ENCODE assay signal across 8 cellular contexts in the genomic region with DNA sequence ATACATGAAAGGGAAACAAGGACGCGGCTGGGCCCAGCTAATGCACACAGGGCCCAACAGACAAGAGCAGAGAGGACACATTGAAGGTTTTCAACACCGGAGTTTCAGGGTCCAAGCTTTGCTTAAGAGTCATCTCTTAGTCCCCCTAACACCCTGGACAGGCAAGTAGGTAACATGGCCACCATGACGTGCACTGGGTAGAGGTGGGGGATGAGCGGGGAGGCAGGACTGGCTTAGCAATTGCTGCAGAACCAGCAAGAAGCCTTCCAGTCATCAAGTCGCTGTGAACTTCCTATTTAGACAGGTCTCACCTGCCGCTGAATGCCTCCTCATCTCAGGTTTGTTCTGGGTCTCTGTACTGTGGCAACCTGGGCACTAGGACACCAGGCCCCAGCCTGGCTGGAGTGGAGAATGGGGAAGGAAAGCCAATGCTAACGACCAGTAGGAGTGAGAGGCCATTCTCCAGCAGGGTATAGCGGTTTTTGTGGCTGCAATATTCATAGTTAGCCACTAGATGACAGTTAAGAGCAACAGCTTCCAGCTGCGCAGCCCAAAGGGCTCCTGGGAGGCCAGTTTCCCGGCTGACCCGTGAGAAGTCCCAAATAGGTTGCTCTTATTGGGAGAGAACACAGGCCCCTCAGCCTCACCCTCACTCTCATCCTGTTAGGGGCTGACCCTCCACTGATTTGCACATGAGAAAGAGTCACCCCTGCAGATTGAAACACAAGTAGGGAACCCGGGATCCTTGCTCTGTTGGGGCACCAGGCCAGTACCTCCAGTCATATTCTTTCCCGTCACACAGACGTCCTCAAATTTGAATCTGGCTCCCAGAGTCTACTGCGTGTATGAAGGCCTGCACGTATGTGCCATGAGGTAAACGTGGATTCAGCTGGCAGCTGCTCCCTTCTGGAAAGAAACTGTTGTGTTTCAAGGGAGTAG. TPM values are rescaled to one million over a fixed set of nuclear protein-coding genes. Genes with fewer than 3 reads are reported as not detected.
A peak's percentile ranks its signal among the peaks of the same experiment; 100 is the strongest.
DNase-seq lines count a peak whose midpoint lies in the region; ATAC-seq and TF ChIP-seq lines count a peak whose summit lies in the region.

No MANE protein-coding gene starts in this region.

- peaks cover 23% of the 10 kb centered on the region for H3F3A ChIP-seq in neural progenitor cell (ENCODE audit: low read depth)

- H3K4me3 ChIP-seq in neural progenitor cell = no peak overlapping the region

- H3K4me1 Mint-ChIP-seq in activated T-cell treated with anti-CD3 and anti-CD28 coated beads, Interleukin-2, amount 50 U/mL, for 24 hours (ENCODE audit: low read depth) = peaks cover 29% of the 10 kb centered on the region
- peaks cover 53% of the 10 kb centered on the region for H3K4me1 Mint-ChIP-seq in neural progenitor cell

- peaks cover 31% of the 10 kb centered on the region for H3K4me1 ChIP-seq in neural progenitor cell

- TF ChIP-seq CTCF in neural progenitor cell (IDR thresholded peaks at IDR 0.05) = peak; percentile 75

- DNase-seq in COR-L47 (lab: John Stamatoyannopoulos, UW) = peak; percentile 25
- DNase-seq in NCI-H69 (lab: John Stamatoyannopoulos, UW) = peak; percentile 68
- peak; percentile 56 for DNase-seq in activated T-cell treated with anti-CD3 and anti-CD28 coated beads, Interleukin-2, amount 50 U/mL, for 24 hours
- DNase-seq in foreskin melanocyte = peak; percentile 58
- peak; percentile 86 for DNase-seq in neural progenitor cell (ENCODE audit: low spot score)

- no peaks in the 10 kb centered on the region for H3K27me3 Mint-ChIP-seq in activated T-cell treated with anti-CD3 and anti-CD28 coated beads, Interleukin-2, amount 50 U/mL, for 24 hours
- H3K27me3 Mint-ChIP-seq in neural progenitor cell (ENCODE audit: insufficient read depth, low read depth) = peaks cover 6% of the 10 kb centered on the region

- H3K79me2 ChIP-seq in neural progenitor cell (ENCODE audit: low read depth) = no peaks in the 10 kb centered on the region

- no peak overlapping the region for H3K4me3 Mint-ChIP-seq in activated T-cell treated with anti-CD3 and anti-CD28 coated beads, Interleukin-2, amount 50 U/mL, for 24 hours
- no peak overlapping the region for H3K4me3 Mint-ChIP-seq in neural progenitor cell

- peak; percentile 89 for ATAC-seq in GM18907 (IDR thresholded peaks at IDR 0.05; ENCODE audit: unreplicated experiment)
- peak; percentile 73 for ATAC-seq in HG03108 (IDR thresholded peaks at IDR 0.05; ENCODE audit: unreplicated experiment)
- no peak for ATAC-seq in HG03097 (IDR thresholded peaks at IDR 0.05; ENCODE audit: low FRiP score, unreplicated experiment)

- H3K36me3 ChIP-seq in neural progenitor cell = no peaks in the 10 kb centered on the region

- no peaks in the 10 kb centered on the region for H3K9me3 Mint-ChIP-seq in activated T-cell treated with anti-CD3 and anti-CD28 coated beads, Interleukin-2, amount 50 U/mL, for 24 hours
- H3K9me3 Mint-ChIP-seq in neural progenitor cell = no peaks in the 10 kb centered on the region

- peak overlapping the region; percentile 40 for H3K4me2 ChIP-seq in neural progenitor cell

- H3K9me3 ChIP-seq in neural progenitor cell (ENCODE audit: low read depth) = no peaks in the 10 kb centered on the region

- no peaks in the 10 kb centered on the region for H3K36me3 Mint-ChIP-seq in activated T-cell treated with anti-CD3 and anti-CD28 coated beads, Interleukin-2, amount 50 U/mL, for 24 hours (ENCODE audit: low read depth)
- H3K36me3 Mint-ChIP-seq in neural progenitor cell = no peaks in the 10 kb centered on the region

- H3K27me3 ChIP-seq in neural progenitor cell = no peaks in the 10 kb centered on the region

- no peak overlapping the region for H3K27ac Mint-ChIP-seq in activated T-cell treated with anti-CD3 and anti-CD28 coated beads, Interleukin-2, amount 50 U/mL, for 24 hours
- H3K27ac Mint-ChIP-seq in neural progenitor cell = peak overlapping the region; percentile 85

- peak overlapping the region; percentile 89 for H2AFZ ChIP-seq in neural progenitor cell (replicated peaks)

- no peak overlapping the region for H3K27ac ChIP-seq in neural progenitor cell

- H4K20me1 ChIP-seq in neural progenitor cell (ENCODE audit: low read depth) = no peaks in the 10 kb centered on the region

- no peak overlapping the region for H3K9ac ChIP-seq in neural progenitor cell

RNA-seq across cellular contexts. Expression of a gene that starts 6.0 kb away (rescaled TPM):
- total RNA-seq in neural progenitor cell (ENCODE audit: low replicate concordance) = 35.4 and 39.4 TPM in 2 replicates

RNA-seq across cellular contexts. Expression of a gene that starts 29.4 kb away (rescaled TPM):
- 0.34 TPM in 1 of 2 replicates, not detected in the other for total RNA-seq in neural progenitor cell (ENCODE audit: low replicate concordance)

Comparison
In these comparisons a context has a peak if more than half of its experiments do, and no peak if none do; other contexts are left out.
1. DNase-seq: peak in every context shown above with its lines; median percentile 86 in neural progenitor cell; 68 in NCI-H69; 58 in foreskin melanocyte; 56 in activated T-cell treated with anti-CD3 and anti-CD28 coated beads, Interleukin-2, amount 50 U/mL, for 24 hours; 25 in COR-L47.